ENCODE assay signal across 8 cellular contexts in the genomic region with DNA sequence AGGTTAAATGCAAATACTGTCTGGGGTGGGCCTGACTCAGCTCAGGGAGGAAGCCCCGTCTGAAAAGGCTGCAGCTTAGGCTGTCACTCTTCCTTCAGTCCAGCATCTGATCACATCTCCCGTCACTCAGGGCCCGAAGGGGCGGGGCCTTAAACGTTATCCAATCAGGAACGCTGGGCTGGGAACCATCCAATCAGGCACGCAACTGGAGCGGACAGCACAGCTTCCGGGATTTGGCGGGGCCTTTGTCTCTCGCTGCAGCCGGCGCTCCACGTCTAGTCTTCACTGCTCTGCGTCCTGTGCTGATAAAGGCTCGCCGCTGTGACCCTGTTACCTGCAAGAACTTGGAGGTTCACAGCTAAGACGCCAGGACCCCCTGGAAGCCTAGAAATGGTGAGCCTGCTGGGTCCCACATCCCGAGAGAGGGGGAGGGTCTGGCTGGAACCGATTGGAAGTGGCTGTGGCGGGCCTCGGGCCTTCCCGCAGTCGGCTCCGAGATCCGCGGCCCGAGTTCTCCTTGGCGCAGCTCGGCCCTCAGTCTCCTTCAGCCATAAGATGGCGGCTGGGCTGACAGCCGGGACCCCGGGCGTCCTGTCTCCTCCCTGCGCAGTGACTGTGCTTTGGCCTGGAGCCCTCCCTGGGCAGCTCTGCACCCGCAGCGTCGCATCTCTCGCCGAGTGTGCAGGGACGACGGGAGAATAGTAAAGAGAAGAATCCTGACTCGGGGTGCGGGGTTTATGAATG. TPM values are rescaled to one million over a fixed set of nuclear protein-coding genes. Genes with fewer than 3 reads are reported as not detected.
DNase-seq lines count a peak whose midpoint lies in the region; ATAC-seq, FAIRE-seq and TF ChIP-seq lines count a peak whose summit lies in the region.

A gene (plus strand): TSS at position 248 of the 744 bp plus-strand sequence. CDS start 143 bp downstream, at position 391.

- in situ Hi-C loops in ACHN (cut with HindIII; ENCODE audit: low pct_ligation_motif_present, low pct_unique_long_range_greater_than_20kb, low sequenced_read_pairs) = no loop called here

- H3K27ac ChIP-seq in WERI-Rb-1 (peak within 1 kb of the TSS; percentile 89), small intestine (ENCODE audit: low read depth in 1 of 2, low read length in 1 of 2) (peak within 1 kb of the TSS; percentile 88 to 95)

- H3K36me3 ChIP-seq in WERI-Rb-1 (peaks cover 27% of the 10 kb centered on the region), bronchial epithelial cell (ENCODE audit: control insufficient read depth, insufficient read depth, low read length) (no peaks in the 10 kb centered on the region), small intestine (ENCODE audit: control insufficient read depth in 2 of 2, insufficient read depth in 2 of 2, low read length in 2 of 2) (no peaks in the 10 kb centered on the region)

- H3K27me3 ChIP-seq in WERI-Rb-1 (ENCODE audit: insufficient read depth, low read depth, severe bottlenecking) (no peaks in the 10 kb centered on the region), bronchial epithelial cell (ENCODE audit: control insufficient read depth, insufficient read depth, low read length) (no peaks in the 10 kb centered on the region), small intestine (ENCODE audit: control insufficient read depth in 2 of 2, insufficient read depth in 2 of 2, low read length in 2 of 2) (no peaks in the 10 kb centered on the region)

- H3K4me3 ChIP-seq in WERI-Rb-1 (ENCODE audit: low read depth, low read length) = peak within 1 kb of the TSS; percentile 87
- peak within 1 kb of the TSS; percentile 69 for H3K4me3 ChIP-seq in bronchial epithelial cell (ENCODE audit: low read depth, low read length)
- H3K4me3 ChIP-seq in small intestine (ENCODE audit: low read depth in 1 of 2, low read length in 2 of 2) = peak within 1 kb of the TSS; percentile 73 to 96

- TF ChIP-seq CTCF in WERI-Rb-1 (IDR thresholded peaks at IDR 0.05; ENCODE audit: low read depth, low read length) (no peak), bronchial epithelial cell (IDR thresholded peaks at IDR 0.05; ENCODE audit: insufficient read depth, low read length, severe bottlenecking) (no peak)

- WGBS in small intestine, 3 donors = 0% methylated on average over 42 to 44 of the region's 44 CpGs

- no peak for FAIRE-seq in bronchial epithelial cell (lab: Jason Lieb, UNC)
- FAIRE-seq in small intestine (lab: Jason Lieb, UNC) = peak; percentile 44

- H3K4me1 ChIP-seq in small intestine (ENCODE audit: control insufficient read depth in 2 of 2, insufficient read depth in 1 of 2, low read depth in 1 of 2, low read length in 1 of 2) = peaks cover 4 to 12% of the 10 kb centered on the region in 2 donors

- peak; percentile 100 for DNase-seq in ACHN
- DNase-seq in NCI-H2227 (lab: John Stamatoyannopoulos, UW; ENCODE audit: unreplicated experiment) = peak; percentile 99
- DNase-seq in WERI-Rb-1 = peak; percentile 99
- DNase-seq in bronchial epithelial cell (ENCODE audit: low read depth) = peak; percentile 94
- peak; percentile 94 for DNase-seq in iPS-NIHi11 (ENCODE audit: low spot score)
- DNase-seq in small intestine = peak; percentile 99

- ATAC-seq in GM18873 (IDR thresholded peaks at IDR 0.05; ENCODE audit: low FRiP score, unreplicated experiment) (peak; percentile 100), HG03139 (IDR thresholded peaks at IDR 0.05; ENCODE audit: unreplicated experiment) (peak; percentile 99)

- H3K9me3 ChIP-seq in WERI-Rb-1 (ENCODE audit: severe bottlenecking) = no peaks in the 10 kb centered on the region
- no peaks in the 10 kb centered on the region for H3K9me3 ChIP-seq in small intestine (ENCODE audit: control insufficient read depth, low read depth)

RNA-seq across cellular contexts. Expression of the gene that starts here (rescaled TPM):
- total RNA-seq in bronchial epithelial cell = 4.0 and 4.5 TPM in 2 replicates
- polyA plus RNA-seq in small intestine = 1 to 10 TPM; 2.7 to 4.8 (median 2.7) TPM

Comparison
In these comparisons a context has a peak if more than half of its experiments do, and no peak if none do; other contexts are left out.
1. Peak in every context shown above with its lines: DNase-seq, ATAC-seq, H3K4me3 ChIP-seq and H3K27ac ChIP-seq.